In the genomic region with DNA sequence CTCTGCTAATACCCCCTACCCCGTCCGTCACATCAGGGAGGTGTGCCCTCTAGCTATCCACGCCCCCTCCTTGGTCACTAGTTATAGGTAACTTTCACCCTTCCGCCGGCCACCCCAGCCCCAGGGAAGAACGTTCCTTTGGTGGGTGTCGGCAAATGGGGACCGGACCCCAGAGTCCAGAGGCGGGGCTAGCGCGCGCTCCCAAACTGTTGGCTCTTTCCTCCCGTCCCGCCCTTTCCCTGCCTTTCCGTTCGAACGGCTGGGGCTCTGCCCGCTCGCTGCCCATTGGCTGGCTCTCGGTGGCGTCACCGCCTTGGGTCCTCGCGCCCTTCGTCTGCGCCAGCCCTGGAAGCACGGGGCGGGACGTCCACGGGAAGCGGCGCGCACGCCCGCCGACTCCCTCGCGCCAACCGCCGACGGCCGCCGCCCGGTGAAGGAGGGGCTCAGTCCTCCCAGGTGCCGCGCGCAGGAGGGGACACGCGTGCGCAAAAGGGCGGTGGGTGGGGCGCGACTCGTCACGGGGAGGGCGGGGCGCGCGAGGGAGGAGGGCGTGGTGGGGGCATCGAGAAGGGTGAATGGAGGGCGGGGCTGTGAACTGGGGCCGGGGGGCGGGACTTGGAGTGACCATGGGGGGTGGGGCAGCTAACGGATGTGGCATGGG, we compare ENCODE assay signal across 8 cellular contexts. TPM values are rescaled to one million over a fixed set of nuclear protein-coding genes. Genes with fewer than 3 reads are reported as not detected.
DNase-seq lines count a peak whose midpoint lies in the region; ATAC-seq and TF ChIP-seq lines count a peak whose summit lies in the region.

No MANE protein-coding gene starts in this region.

- peak overlapping the region; percentile 83 for H3K4me3 ChIP-seq in WI38 (ENCODE audit: low read depth, low read length)
- H3K4me3 ChIP-seq in mammary epithelial cell (replicated peaks in 1 of 3; ENCODE audit: insufficient read depth in 1 of 3, low read depth in 2 of 3, low read length in 3 of 3) = peak overlapping the region; percentile 56 to 80 (median 64)
- peak overlapping the region; percentile 82 for H3K4me3 ChIP-seq in smooth muscle cell

- H3K27me3 ChIP-seq in mammary epithelial cell (ENCODE audit: insufficient read depth, low read length) (no peaks in the 10 kb centered on the region), smooth muscle cell (ENCODE audit: low read depth) (no peaks in the 10 kb centered on the region)

- in situ Hi-C loops in GM18951 (cut with MboI; ENCODE audit: low sequenced_read_pairs, unreplicated experiment) = no loop called here
- in situ Hi-C loops in mammary epithelial cell (cut with MboI; ENCODE audit: low sequenced_read_pairs in 2 of 2) = no loop called here

- H3F3A ChIP-seq in smooth muscle cell (ENCODE audit: low read depth) = peaks cover 4% of the 10 kb centered on the region

- BruUV-seq in mammary epithelial cell (replicated peaks; lab: Mats Ljungman, UMichigan) = no TSS peak

- peak; percentile 60 for TF ChIP-seq POLR2A in GM18951 (IDR thresholded peaks at IDR 0.05; ENCODE audit: extremely low read depth, insufficient read depth, insufficient read length)

- 3% methylated on average over 7 of the region's 65 CpGs for WGBS in mammary epithelial cell (ENCODE audit: low coverage, missing lambda C conversion rate)
- WGBS in smooth muscle cell (ENCODE audit: low lambda C conversion rate) = under 1% methylated on average over 36 of the region's 65 CpGs

- intact Hi-C loops in mammary epithelial cell (cut with micrococcal nuclease) = loop anchor here (1.0 to 10.0 kb wide), 3 partner anchors 19 to 295 kb away; a partner anchor contains a TSS

- H3K27ac Mint-ChIP-seq in immature natural killer cell = peak overlapping the region; percentile 97 to 99 (median 98)

- peaks cover 0 to 20% (median 3%) of the 10 kb centered on the region in 3 donors for H3K36me3 Mint-ChIP-seq in immature natural killer cell

- H3K79me2 ChIP-seq in mammary epithelial cell (ENCODE audit: insufficient read depth, low read length) (peaks cover 17% of the 10 kb centered on the region), smooth muscle cell (ENCODE audit: low read depth) (peaks cover 20% of the 10 kb centered on the region)

- H3K36me3 ChIP-seq in mammary epithelial cell (ENCODE audit: insufficient read depth, low read length) (peaks cover 15% of the 10 kb centered on the region), smooth muscle cell (ENCODE audit: low read depth) (no peaks in the 10 kb centered on the region)

- H3K9me3 ChIP-seq in mammary epithelial cell (replicated peaks; ENCODE audit: insufficient read depth, low read length) (no peaks in the 10 kb centered on the region), smooth muscle cell (replicated peaks; ENCODE audit: low read depth) (no peaks in the 10 kb centered on the region)

- no peaks in the 10 kb centered on the region for H3K9me3 Mint-ChIP-seq in immature natural killer cell

- H3K4me2 ChIP-seq in mammary epithelial cell (ENCODE audit: insufficient read depth, low read depth, low read length) (peak overlapping the region; percentile 91), smooth muscle cell (peak overlapping the region; percentile 98)

- peak; percentile 83 for ATAC-seq in HG03159 (IDR thresholded peaks at IDR 0.05; ENCODE audit: unreplicated experiment)

- DNase-seq in AG08396 (ENCODE audit: low spot score) (peak; percentile 99), NCI-H2227 (lab: John Stamatoyannopoulos, UW; ENCODE audit: unreplicated experiment) (peak; percentile 99), mammary epithelial cell (peak; percentile 99), immature natural killer cell (peak; percentile 98 to 99 (median 98)), smooth muscle cell (lab: John Stamatoyannopoulos, UW; ENCODE audit: unreplicated experiment) (peak; percentile 96)

- H3K9ac ChIP-seq in mammary epithelial cell (ENCODE audit: insufficient read depth, low read length) (peak overlapping the region; percentile 87), smooth muscle cell (ENCODE audit: low read depth) (peak overlapping the region; percentile 91)

- H4K20me1 ChIP-seq in mammary epithelial cell (ENCODE audit: insufficient read depth, low read length) (no peaks in the 10 kb centered on the region), smooth muscle cell (ENCODE audit: low read depth) (peaks cover 8% of the 10 kb centered on the region)

- peaks cover 6% of the 10 kb centered on the region for H3K4me1 ChIP-seq in mammary epithelial cell (ENCODE audit: insufficient read depth, low read length)
- H3K4me1 ChIP-seq in smooth muscle cell (ENCODE audit: low read depth) = peaks cover 7% of the 10 kb centered on the region

- H3K4me3 Mint-ChIP-seq in immature natural killer cell = peak overlapping the region; percentile 85 to 95 (median 91)

- CTCF ChIA-PET in mammary epithelial cell (lab: Charles Lee; ENCODE audit: low non-redundant PET) = no interaction called here

- H3K27me3 Mint-ChIP-seq in immature natural killer cell (ENCODE audit: low read depth in 3 of 3) = peaks cover 7 to 22% (median 12%) of the 10 kb centered on the region in 3 donors

- no peak for TF ChIP-seq CTCF in WI38 (IDR thresholded peaks at IDR 0.05; ENCODE audit: low read depth, low read length)
- TF ChIP-seq CTCF in mammary epithelial cell (conservative IDR thresholded peaks at IDR 0.05 in 1 of 2, IDR thresholded peaks at IDR 0.05 in 1 of 2; ENCODE audit: extremely low read depth in 1 of 2, insufficient read depth in 1 of 2, low read depth in 1 of 2, low read length in 2 of 2) = no peak
- TF ChIP-seq CTCF in smooth muscle cell (IDR thresholded peaks at IDR 0.05; ENCODE audit: borderline replicate concordance, insufficient read depth, poor library complexity, severe bottlenecking) = no peak

- H3K27ac ChIP-seq in mammary epithelial cell (ENCODE audit: insufficient read depth, low read depth, low read length) (peak overlapping the region; percentile 88), smooth muscle cell (ENCODE audit: low read depth) (peak overlapping the region; percentile 84)

- peak overlapping the region; percentile 92 for H2AFZ ChIP-seq in mammary epithelial cell (ENCODE audit: low read depth, low read length)
- peak overlapping the region; percentile 93 for H2AFZ ChIP-seq in smooth muscle cell (ENCODE audit: low read depth)

- H3K4me1 Mint-ChIP-seq in immature natural killer cell = peaks cover 43 to 53% of the 10 kb centered on the region in 2 donors

- dilution Hi-C loops in mammary epithelial cell (cut with HindIII; ENCODE audit: low sequenced_read_pairs) = loop anchor here (5.0 kb wide), 1 partner anchor 93 kb away; a partner anchor contains a TSS

RNA-seq across cellular contexts. Expression of a gene that starts 0.6 kb away (rescaled TPM):
- total RNA-seq in mammary epithelial cell (10 to 100 TPM; 15.7 to 31.7 TPM), smooth muscle cell (30.0 and 39.3 TPM in 2 replicates)
- polyA plus RNA-seq in mammary epithelial cell (19.0 TPM), immature natural killer cell (10 to 100 TPM; 22.7 to 36.5 (median 29.8) TPM), smooth muscle cell (36.9 and 52.2 TPM in 2 replicates)
- 56.0 TPM for polyA minus RNA-seq in mammary epithelial cell

RNA-seq across cellular contexts. Expression of a gene that starts 7.7 kb away (rescaled TPM):
- total RNA-seq in mammary epithelial cell (100 to 1,000 TPM in 1 of 2 donors, 10 to 100 TPM in 1; 81.4 to 181 TPM), smooth muscle cell (126 and 173 TPM in 2 replicates)
- polyA plus RNA-seq in mammary epithelial cell (232 TPM), immature natural killer cell (100 to 1,000 TPM; 367 to 404 (median 404) TPM), smooth muscle cell (289 and 298 TPM in 2 replicates)
- polyA minus RNA-seq in mammary epithelial cell = 160 TPM

RNA-seq across cellular contexts. Expression of a gene that starts 9.7 kb away (rescaled TPM):
- total RNA-seq in mammary epithelial cell (10 to 100 TPM in 1 of 2 donors, 1 to 10 TPM in 1; 4.2 to 17.7 TPM), smooth muscle cell (8.6 and 10.4 TPM in 2 replicates)
- polyA plus RNA-seq in mammary epithelial cell (3.2 TPM), immature natural killer cell (under 1 TPM; 0.02 to 0.32 (median 0.20) TPM), smooth muscle cell (1.9 and 7.9 TPM in 2 replicates)
- polyA minus RNA-seq in mammary epithelial cell = 1.8 TPM

RNA-seq across cellular contexts. Expression of a gene that starts 18.6 kb away (rescaled TPM):
- total RNA-seq in mammary epithelial cell (10 to 100 TPM in 1 of 2 donors, 1 to 10 TPM in 1; 2.8 to 36.7 TPM), smooth muscle cell (12.0 and 21.5 TPM in 2 replicates)
- polyA plus RNA-seq in mammary epithelial cell (47.5 TPM), immature natural killer cell (1 to 10 TPM in 2 of 3 donors, not detected in 1; 2.2 to 3.7 TPM), smooth muscle cell (2.9 and 8.8 TPM in 2 replicates)
- 45.2 TPM for polyA minus RNA-seq in mammary epithelial cell

RNA-seq across cellular contexts. Expression of a gene that starts 44.2 kb away (rescaled TPM):
- 10 to 100 TPM in 1 of 2 donors, 1 to 10 TPM in 1; 5.7 to 10.3 TPM for total RNA-seq in mammary epithelial cell
- 10.0 TPM for polyA plus RNA-seq in mammary epithelial cell
- 19.4 TPM for polyA minus RNA-seq in mammary epithelial cell
- polyA plus RNA-seq in immature natural killer cell = 1 to 10 TPM; 1.2 to 7.0 (median 3.0) TPM
- total RNA-seq in smooth muscle cell = 7.5 and 11.6 TPM in 2 replicates
- 6.2 and 10.9 TPM in 2 replicates for polyA plus RNA-seq in smooth muscle cell

Comparison
In these comparisons a context has a peak if more than half of its experiments do, and no peak if none do; other contexts are left out.
1. Peak in every context shown above with its lines: DNase-seq, ATAC-seq, H3K4me3 ChIP-seq and H3K27ac ChIP-seq.